8 cellular contexts compared by ENCODE assay signal in genomic region chr4:166165829-166166420, GRCh38.
DNase-seq lines count a peak whose midpoint lies in the region; ATAC-seq and TF ChIP-seq lines count a peak whose summit lies in the region.

No MANE protein-coding gene starts in this region.

- H3K9ac ChIP-seq in mesenchymal stem cell (ENCODE audit: low read length): peak overlapping the region; percentile 63

- H3K36me3 ChIP-seq in Peyer's patch: no peaks in the 10 kb centered on the region
- H3K36me3 ChIP-seq in mesenchymal stem cell (ENCODE audit: control insufficient read depth in 1 of 2, insufficient read depth in 2 of 2, low read depth in 1 of 2, low read length in 2 of 2): no peaks in the 10 kb centered on the region

- H3K9me3 Mint-ChIP-seq in effector memory CD8-positive, alpha-beta T cell: no peaks in the 10 kb centered on the region

- H3K4me1 Mint-ChIP-seq in effector memory CD8-positive, alpha-beta T cell (ENCODE audit: low read depth in 2 of 2): no peaks in the 10 kb centered on the region

- no peak overlapping the region for H2AFZ ChIP-seq in mesenchymal stem cell (ENCODE audit: low read depth, low read length)

- TF ChIP-seq POLR2A in Peyer's patch (IDR thresholded peaks at IDR 0.05): no peak

- intact Hi-C loops in posterior vena cava (cut with DNase I): no loop called here

- H2BK5ac ChIP-seq in mesenchymal stem cell (ENCODE audit: low read depth, low read length, poor library complexity, severe bottlenecking): no peak overlapping the region

- H3K4me1 ChIP-seq in Peyer's patch (no peaks in the 10 kb centered on the region), mesenchymal stem cell (ENCODE audit: control insufficient read depth, insufficient read depth, low read depth, low read length) (no peaks in the 10 kb centered on the region)

- H4K8ac ChIP-seq in mesenchymal stem cell (ENCODE audit: low read length): no peak overlapping the region

- DNase-seq in AG04449 (ENCODE audit: low read depth, low spot score) (no peak), HEK293T (ENCODE audit: extremely low spot score) (peak; percentile 63), LNCaP clone FGC (ENCODE audit: low read depth) (peak; percentile 56), Peyer's patch (no peak), mesenchymal stem cell (peak; percentile 79), posterior vena cava (ENCODE audit: low spot score) (no peak)
- DNase-seq in effector memory CD8-positive, alpha-beta T cell: no peak

- H3K4me3 ChIP-seq in AG04449 (ENCODE audit: low read depth, low read length): no peak overlapping the region
- H3K4me3 ChIP-seq in LNCaP clone FGC (ENCODE audit: low read depth, low read length): no peak overlapping the region
- H3K4me3 ChIP-seq in Peyer's patch: no peak overlapping the region
- no peak overlapping the region for H3K4me3 ChIP-seq in mesenchymal stem cell (ENCODE audit: insufficient read depth in 1 of 2, low read depth in 1 of 2, low read length in 2 of 2)

- POLR2A ChIA-PET in AG04449 (lab: Yijun Ruan, JAX) (interaction anchor here (0.6 kb wide), 1 partner anchor 428 kb away, joined by 3 read pairs; no protein-coding TSS in a partner anchor), HEK293T (lab: Yijun Ruan, JAX) (no interaction called here)

- H2BK15ac ChIP-seq in mesenchymal stem cell (ENCODE audit: low read depth, poor library complexity, severe bottlenecking): no peak overlapping the region

- no peak overlapping the region for H2AK5ac ChIP-seq in mesenchymal stem cell (ENCODE audit: low read length, severe bottlenecking)

- WGBS in mesenchymal stem cell: 3% methylated on average over 3 of the region's 7 CpGs

- no peaks in the 10 kb centered on the region for H3K9me3 ChIP-seq in Peyer's patch
- H3K9me3 ChIP-seq in mesenchymal stem cell (ENCODE audit: control insufficient read depth, low read length): no peaks in the 10 kb centered on the region

- no peaks in the 10 kb centered on the region for H3K36me3 Mint-ChIP-seq in effector memory CD8-positive, alpha-beta T cell (ENCODE audit: insufficient read depth)

- H3K79me1 ChIP-seq in mesenchymal stem cell (replicated peaks; ENCODE audit: low read length, poor library complexity, severe bottlenecking): no peaks in the 10 kb centered on the region

- peak; percentile 35 for ATAC-seq in effector memory CD8-positive, alpha-beta T cell (replicated peaks)

- no peak overlapping the region for H2BK12ac ChIP-seq in mesenchymal stem cell (ENCODE audit: low read length in 2 of 2)

- no peak overlapping the region for H3K4ac ChIP-seq in mesenchymal stem cell (ENCODE audit: low read depth in 1 of 2, low read length in 2 of 2)

- H3K18ac ChIP-seq in mesenchymal stem cell (ENCODE audit: low read depth in 1 of 2, low read length in 2 of 2): no peak overlapping the region

- H3K4me2 ChIP-seq in mesenchymal stem cell (ENCODE audit: low read length, poor library complexity, severe bottlenecking): no peak overlapping the region

- H3K27me3 Mint-ChIP-seq in effector memory CD8-positive, alpha-beta T cell: no peaks in the 10 kb centered on the region

- no peak overlapping the region for H3K14ac ChIP-seq in mesenchymal stem cell (ENCODE audit: low read length in 2 of 2)

- CTCF ChIA-PET in AG04449 (lab: Yijun Ruan, JAX) (interaction anchor here (0.5 to 7.5 kb wide), 40 partner anchors 9 to 1987 kb away, joined by 3 to 255 read pairs (median 3); no protein-coding TSS in a partner anchor), HEK293T (lab: Yijun Ruan, JAX) (interaction anchor here (0.6 to 2.6 kb wide), 9 partner anchors 11 to 428 kb away, joined by 3 to 26 read pairs (median 3); no protein-coding TSS in a partner anchor)

- no peak overlapping the region for H3K27ac Mint-ChIP-seq in effector memory CD8-positive, alpha-beta T cell

- H4K91ac ChIP-seq in mesenchymal stem cell (ENCODE audit: low read length): no peak overlapping the region

- no peak overlapping the region for H3K23ac ChIP-seq in mesenchymal stem cell (ENCODE audit: low read length in 2 of 2)

- H3K27ac ChIP-seq in Peyer's patch: no peak overlapping the region
- H3K27ac ChIP-seq in mesenchymal stem cell (ENCODE audit: low read length, poor library complexity, severe bottlenecking): no peak overlapping the region

- H2BK120ac ChIP-seq in mesenchymal stem cell (ENCODE audit: low read depth, low read length): no peak overlapping the region

- no peaks in the 10 kb centered on the region for H3K27me3 ChIP-seq in Peyer's patch
- peaks cover 0 to 31% of the 10 kb centered on the region in 2 experiments for H3K27me3 ChIP-seq in mesenchymal stem cell (ENCODE audit: control insufficient read depth in 1 of 2, insufficient read depth in 1 of 2, low read length in 2 of 2)

- peak; percentile 61 for TF ChIP-seq CTCF in AG04449 (IDR thresholded peaks at IDR 0.05; ENCODE audit: insufficient read depth, low read length, missing control alignments)
- TF ChIP-seq CTCF in GM12872 (IDR thresholded peaks at IDR 0.05; ENCODE audit: insufficient read depth, low read depth, low read length): peak; percentile 66
- TF ChIP-seq CTCF in LNCaP clone FGC (IDR thresholded peaks at IDR 0.05; ENCODE audit: control insufficient read depth, extremely low read depth, insufficient read depth): peak; percentile 84
- peak in 4 of 6 experiments; percentile 48 to 76 (median 74) for TF ChIP-seq CTCF in Peyer's patch (IDR thresholded peaks at IDR 0.05)

- H3K4me3 Mint-ChIP-seq in effector memory CD8-positive, alpha-beta T cell: no peak overlapping the region

TF ChIP-seq in HEK293T, 16 proteins besides CTCF, POLR2A, EP300 and RAD21:
- TF ChIP-seq LEF1 (IDR thresholded peaks at IDR 0.05; ENCODE audit: borderline replicate concordance) (no peak), HDGF (IDR thresholded peaks at IDR 0.05; ENCODE audit: borderline replicate concordance) (no peak), ELF4 (IDR thresholded peaks at IDR 0.05) (no peak), CTBP1 (IDR thresholded peaks at IDR 0.05; ENCODE audit: borderline replicate concordance) (no peak), FOXK2 (IDR thresholded peaks at IDR 0.05) (peak; percentile 65; the same call in 1 of the 2 replicates), FOXM1 (IDR thresholded peaks at IDR 0.05; ENCODE audit: borderline replicate concordance) (no peak), SUZ12 (IDR thresholded peaks at IDR 0.05) (no peak), FOXA1 (IDR thresholded peaks at IDR 0.05) (no peak), PKNOX1 (IDR thresholded peaks at IDR 0.05) (no peak)

Comparison
In these comparisons a context has a peak if more than half of its experiments do, and no peak if none do; other contexts are left out.
1. DNase-seq: peak in HEK293T (single experiment), LNCaP clone FGC (single experiment) and mesenchymal stem cell (single experiment); none in AG04449 (single experiment), Peyer's patch (0 of 3), effector memory CD8-positive, alpha-beta T cell (0 of 3) and posterior vena cava (single experiment).
2. Peak in every context shown above with its lines, with median percentiles within 50 percentile points of each other: CTCF ChIP-seq.